Comparison of ENCODE assay signal across 8 cellular contexts in the genomic region with DNA sequence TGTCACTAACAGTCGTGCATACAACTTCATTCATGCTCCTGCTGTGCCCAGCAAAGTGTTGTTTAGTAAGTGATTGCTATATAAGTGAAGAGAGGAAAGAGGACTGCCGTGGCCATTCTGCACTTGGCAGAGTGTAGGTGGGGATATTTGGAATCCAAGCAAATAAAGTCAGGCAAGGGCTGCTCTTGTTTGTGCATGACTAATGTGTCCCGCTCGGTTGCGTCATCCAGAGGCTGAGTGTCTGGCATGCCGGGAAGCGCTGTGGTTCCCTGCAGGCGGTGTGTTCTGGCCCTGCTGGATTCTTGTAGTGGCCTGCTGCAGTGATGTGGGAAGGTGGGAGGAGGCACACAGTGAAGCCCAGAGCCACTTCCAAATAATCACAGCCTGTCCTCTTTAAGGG.
DNase-seq lines count a peak whose midpoint lies in the region; ATAC-seq and TF ChIP-seq lines count a peak whose summit lies in the region.

No MANE protein-coding gene starts in this region.

- H2AFZ ChIP-seq in osteoblast (ENCODE audit: low read length) (no peak overlapping the region), Karpas-422 (ENCODE audit: low read length) (no peak overlapping the region)

- no peak overlapping the region for H3K27ac Mint-ChIP-seq in activated naive CD4-positive, alpha-beta T cell treated with anti-CD3 and anti-CD28 coated beads, Interleukin-2, amount 50 U/mL, for 72 hours

- H3K4me2 ChIP-seq in osteoblast (ENCODE audit: insufficient read depth, low read length) (peak overlapping the region; percentile 77), Karpas-422 (ENCODE audit: low read depth, low read length, poor library complexity, severe bottlenecking) (no peak overlapping the region)

- no peaks in the 10 kb centered on the region for H3K27me3 ChIP-seq in osteoblast (ENCODE audit: insufficient read depth, low read length)
- no peaks in the 10 kb centered on the region for H3K27me3 ChIP-seq in Karpas-422 (ENCODE audit: low read length)

- H3K36me3 Mint-ChIP-seq in activated naive CD4-positive, alpha-beta T cell treated with anti-CD3 and anti-CD28 coated beads, Interleukin-2, amount 50 U/mL, for 72 hours: no peaks in the 10 kb centered on the region

- no peaks in the 10 kb centered on the region for H3K79me2 ChIP-seq in osteoblast (ENCODE audit: insufficient read depth, low read length)
- no peaks in the 10 kb centered on the region for H3K79me2 ChIP-seq in Karpas-422 (ENCODE audit: low read length)

- H3K9me2 ChIP-seq in Karpas-422 (replicated peaks; ENCODE audit: insufficient read depth, low read length): no peaks in the 10 kb centered on the region

- H3K36me3 ChIP-seq in osteoblast (ENCODE audit: insufficient read depth, low read length): no peaks in the 10 kb centered on the region
- no peaks in the 10 kb centered on the region for H3K36me3 ChIP-seq in Karpas-422 (ENCODE audit: insufficient read depth, low read length)

- no peaks in the 10 kb centered on the region for H3K9me3 ChIP-seq in osteoblast (ENCODE audit: low read depth, low read length)
- H3K9me3 ChIP-seq in Karpas-422 (ENCODE audit: low read length): no peaks in the 10 kb centered on the region

- H3K9me3 Mint-ChIP-seq in activated naive CD4-positive, alpha-beta T cell treated with anti-CD3 and anti-CD28 coated beads, Interleukin-2, amount 50 U/mL, for 72 hours: no peaks in the 10 kb centered on the region

- DNase-seq in DMS53 treated with DMSO at 0.1 percent for 48 hours (lab: John Stamatoyannopoulos, UW; ENCODE audit: unreplicated experiment) (peak; percentile 96), NCI-H774 (lab: John Stamatoyannopoulos, UW) (peak; percentile 81), fibroblast of gingiva (ENCODE audit: low read depth) (peak; percentile 94), osteoblast (ENCODE audit: insufficient read length, low spot score, missing footprints) (peak; percentile 93), Karpas-422 (no peak), NCI-H1930 (lab: John Stamatoyannopoulos, UW) (no peak)
- no peak for DNase-seq in activated naive CD4-positive, alpha-beta T cell treated with anti-CD3 and anti-CD28 coated beads, Interleukin-2, amount 50 U/mL, for 72 hours (ENCODE audit: low spot score in 2 of 2)

- ATAC-seq in activated naive CD4-positive, alpha-beta T cell treated with anti-CD3 and anti-CD28 coated beads, Interleukin-2, amount 50 U/mL, for 72 hours: no peak
- ATAC-seq in HG03280 (IDR thresholded peaks at IDR 0.05; ENCODE audit: unreplicated experiment): no peak

- H4K20me1 ChIP-seq in osteoblast (ENCODE audit: insufficient read depth, low read length): no peaks in the 10 kb centered on the region
- no peaks in the 10 kb centered on the region for H4K20me1 ChIP-seq in Karpas-422 (ENCODE audit: insufficient read depth, low read depth, low read length)

- H3K4me1 ChIP-seq in osteoblast (ENCODE audit: insufficient read depth, low read length): peaks cover 49% of the 10 kb centered on the region
- no peaks in the 10 kb centered on the region for H3K4me1 ChIP-seq in Karpas-422 (ENCODE audit: low read length)

- H3K27ac ChIP-seq in osteoblast (ENCODE audit: low read depth, low read length): peak overlapping the region; percentile 90
- H3K27ac ChIP-seq in Karpas-422 (ENCODE audit: low read length): no peak overlapping the region

- no peak overlapping the region for H3K9ac ChIP-seq in Karpas-422 (ENCODE audit: low read length)

- TF ChIP-seq CTCF in osteoblast (IDR thresholded peaks at IDR 0.05; ENCODE audit: extremely low read depth, low read depth, low read length): no peak

- no peak overlapping the region for H3K4me3 ChIP-seq in osteoblast (ENCODE audit: insufficient read depth, low read length)
- no peak overlapping the region for H3K4me3 ChIP-seq in Karpas-422 (ENCODE audit: low read length)

Comparison
In these comparisons a context has a peak if more than half of its experiments do, and no peak if none do; other contexts are left out.
1. DNase-seq: peak in DMS53 treated with DMSO at 0.1 percent for 48 hours (single experiment), NCI-H774 (single experiment), fibroblast of gingiva (single experiment) and osteoblast (single experiment); none in activated naive CD4-positive, alpha-beta T cell treated with anti-CD3 and anti-CD28 coated beads, Interleukin-2, amount 50 U/mL, for 72 hours (0 of 2), Karpas-422 (single experiment) and NCI-H1930 (0 of 2).